Comparison of ENCODE assay signal across 17 cellular contexts in genomic region chr2:72619622-72620021, GRCh38.
DNase-seq lines count a peak whose midpoint lies in the region; ATAC-seq lines count a peak whose summit lies in the region.
"Had no signal": no experiment of that assay in that cellular context is flagged by ENCODE, and none has a peak within 500 bp of the region (broad histone marks: within the 10 kb centered on the region; RNA-seq: fewer than 3 reads in every experiment).

No MANE protein-coding gene starts in this region.

- no peak for ATAC-seq in HG03095 (IDR thresholded peaks at IDR 0.05; ENCODE audit: unreplicated experiment)
- ATAC-seq: activated CD8-positive, alpha-beta memory T cell treated with anti-CD3 and anti-CD28 coated beads, Interleukin-2, amount 10 ng/mL, durations not matched to agents 7 days and 5 days; left colon had no signal

- DNase-seq in Daoy (ENCODE audit: low read depth) (peak; percentile 3), LHCN-M2 (ENCODE audit: low read depth) (peak; percentile 43), dermis blood vessel endothelial cell (peak; percentile 7), kidney tubule cell (ENCODE audit: low spot score) (peak; percentile 58), foreskin melanocyte (no peak), Ammon's horn (ENCODE audit: low spot score) (no peak)
- DNase-seq: activated CD4-positive, alpha-beta T cell treated with anti-CD3 and anti-CD28 coated beads for 48 hours; activated CD8-positive, alpha-beta memory T cell treated with anti-CD3 and anti-CD28 coated beads, Interleukin-2, amount 10 ng/mL, durations not matched to agents 7 days and 5 days; CD4-positive, alpha-beta memory T cell; foreskin fibroblast; KBM-7; left colon; NCI-H187 treated with DMSO at 0.1 percent for 48 hours; stimulated activated CD4-positive, alpha-beta T cell treated with anti-CD3 and anti-CD28 coated beads, Interleukin-4, amount 100 ng/mL, for 1 hour; SW 1271; tibial artery had no signal

Comparison
In these comparisons a context has a peak if more than half of its experiments do, and no peak if none do; other contexts are left out.
1. DNase-seq: peak in Daoy (single experiment), LHCN-M2 (single experiment), dermis blood vessel endothelial cell (single experiment) and kidney tubule cell (single experiment); none in foreskin melanocyte (single experiment) and Ammon's horn (single experiment).